8 cellular contexts compared by ENCODE assay signal in the genomic region with DNA sequence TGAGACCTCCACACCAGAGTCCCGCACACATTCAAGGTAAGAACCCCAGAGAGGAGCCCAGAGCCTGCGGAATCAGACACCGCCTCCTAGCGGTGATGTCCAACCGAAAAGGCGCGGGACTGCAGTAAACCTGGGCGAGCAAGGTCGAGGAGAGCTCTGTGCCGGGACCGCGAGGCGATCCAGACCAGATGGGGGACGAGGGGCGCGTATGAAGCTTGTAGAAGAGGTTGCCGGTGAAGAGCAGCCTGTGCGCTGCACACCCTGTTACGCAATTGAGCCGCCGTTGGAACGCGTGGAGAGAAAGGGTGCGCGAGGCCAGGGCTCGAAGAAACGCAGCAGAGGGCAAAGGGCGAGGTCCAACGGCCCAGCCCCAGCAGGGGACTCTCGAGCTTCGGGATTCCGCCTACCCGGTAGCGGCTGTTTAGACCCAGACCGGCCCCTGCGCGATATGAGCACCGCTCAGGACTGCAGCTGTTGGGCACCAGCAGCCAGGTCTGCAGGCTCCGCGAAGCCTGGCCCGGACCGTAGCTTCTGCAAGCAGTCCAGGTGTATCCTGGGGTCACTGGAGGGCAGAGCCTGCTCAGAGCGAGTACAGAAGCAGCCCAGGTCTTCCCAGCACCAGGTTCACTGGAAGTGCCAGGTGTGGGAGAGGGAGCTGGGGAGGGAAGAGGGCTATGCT.
A peak's percentile ranks its signal among the peaks of the same experiment; 100 is the strongest.
DNase-seq lines count a peak whose midpoint lies in the region; ATAC-seq, FAIRE-seq and TF ChIP-seq lines count a peak whose summit lies in the region.

No MANE protein-coding gene starts in this region.

- ATAC-seq in GM18511 (IDR thresholded peaks at IDR 0.05; ENCODE audit: unreplicated experiment) (no peak), GM19023 (IDR thresholded peaks at IDR 0.05; ENCODE audit: unreplicated experiment) (no peak)

- no peak overlapping the region for H3K27ac Mint-ChIP-seq in activated naive CD8-positive, alpha-beta T cell treated with anti-CD3 and anti-CD28 coated beads for 36 hours

- H4K20me1 ChIP-seq in keratinocyte (ENCODE audit: control insufficient read depth, extremely low read depth, insufficient read depth, low read length), result no peaks in the 10 kb centered on the region

- peak overlapping the region; percentile 62 for H3K4me3 Mint-ChIP-seq in activated naive CD8-positive, alpha-beta T cell treated with anti-CD3 and anti-CD28 coated beads for 36 hours

- peaks cover 16% of the 10 kb centered on the region for H3K4me1 Mint-ChIP-seq in activated naive CD8-positive, alpha-beta T cell treated with anti-CD3 and anti-CD28 coated beads for 36 hours

- peaks cover 2% of the 10 kb centered on the region for H3K4me1 ChIP-seq in keratinocyte (ENCODE audit: control insufficient read depth, extremely low read depth, insufficient read depth, low read length)

- no peaks in the 10 kb centered on the region for H3K9me3 ChIP-seq in keratinocyte (ENCODE audit: control insufficient read depth, low read depth, low read length)

- peak overlapping the region; percentile 58 for H3K4me2 ChIP-seq in keratinocyte (ENCODE audit: control insufficient read depth, extremely low read depth, insufficient read depth, low read depth, low read length)

- H3K4me3 ChIP-seq in keratinocyte (ENCODE audit: control insufficient read depth in 2 of 3, extremely low read depth in 1 of 3, insufficient read depth in 2 of 3, low read depth in 1 of 3, low read length in 3 of 3), result no peak overlapping the region

- H3K27me3 Mint-ChIP-seq in activated naive CD8-positive, alpha-beta T cell treated with anti-CD3 and anti-CD28 coated beads for 36 hours, result peaks cover 3% of the 10 kb centered on the region

- peak; percentile 6 for DNase-seq in NCI-H146 (lab: John Stamatoyannopoulos, UW)
- no peak for DNase-seq in NCI-H146 treated with DMSO at 0.1 percent for 48 hours (lab: John Stamatoyannopoulos, UW; ENCODE audit: unreplicated experiment)
- peak; percentile 45 for DNase-seq in activated naive CD8-positive, alpha-beta T cell treated with anti-CD3 and anti-CD28 coated beads for 36 hours
- DNase-seq in keratinocyte (ENCODE audit: low read depth, low spot score), result no peak
- DNase-seq in stimulated activated CD8-positive, alpha-beta memory T cell treated with anti-CD3 and anti-CD28 coated beads, Interleukin-2, amount 100 ng/mL, for 48 hours (ENCODE audit: low read depth in 2 of 2), result peak; percentile 7 to 13
- DNase-seq in GM19239 (ENCODE audit: insufficient read length, low spot score), result no peak

- H3K9me1 ChIP-seq in keratinocyte (ENCODE audit: control insufficient read depth, extremely low read depth, insufficient read depth, low read length), result no peaks in the 10 kb centered on the region

- no peaks in the 10 kb centered on the region for H3K36me3 ChIP-seq in keratinocyte (ENCODE audit: control insufficient read depth in 2 of 2, extremely low read depth in 1 of 2, insufficient read depth in 2 of 2, low read length in 2 of 2)

- no peak overlapping the region for H3K27ac ChIP-seq in keratinocyte (ENCODE audit: control insufficient read depth, insufficient read depth, low read length)

- no peaks in the 10 kb centered on the region for H3K9me3 Mint-ChIP-seq in activated naive CD8-positive, alpha-beta T cell treated with anti-CD3 and anti-CD28 coated beads for 36 hours

- H3K9ac ChIP-seq in keratinocyte (ENCODE audit: control insufficient read depth, extremely low read depth, insufficient read depth, low read length), result no peak overlapping the region

- H3K36me3 Mint-ChIP-seq in activated naive CD8-positive, alpha-beta T cell treated with anti-CD3 and anti-CD28 coated beads for 36 hours, result no peaks in the 10 kb centered on the region

- dilution Hi-C loops in keratinocyte (cut with MboI; ENCODE audit: extremely low pct_ligation_motif_present, low sequenced_read_pairs), result no loop called here

- peaks cover 9% of the 10 kb centered on the region for H3K27me3 ChIP-seq in keratinocyte (ENCODE audit: control insufficient read depth, extremely low read depth, insufficient read depth, low read length)

- no peaks in the 10 kb centered on the region for H3K79me2 ChIP-seq in keratinocyte (ENCODE audit: control insufficient read depth, insufficient read depth, low read length)

- peak; percentile 22 to 66 (median 57) for TF ChIP-seq CTCF in keratinocyte (optimal IDR thresholded peaks at IDR 0.05 in 1 of 3, IDR thresholded peaks at IDR 0.05 in 1 of 3, conservative IDR thresholded peaks at IDR 0.05 in 1 of 3; ENCODE audit: extremely low read depth in 1 of 3, insufficient read depth in 2 of 3, low read length in 3 of 3)

- FAIRE-seq in keratinocyte (lab: Jason Lieb, UNC) (no peak), GM19239 (lab: Jason Lieb, UNC) (no peak)

- H2AFZ ChIP-seq in keratinocyte (ENCODE audit: control insufficient read depth, low read length), result peak overlapping the region; percentile 36

Comparison
In these comparisons a context has a peak if more than half of its experiments do, and no peak if none do; other contexts are left out.
1. DNase-seq: peak in NCI-H146 (single experiment), activated naive CD8-positive, alpha-beta T cell treated with anti-CD3 and anti-CD28 coated beads for 36 hours (single experiment) and stimulated activated CD8-positive, alpha-beta memory T cell treated with anti-CD3 and anti-CD28 coated beads, Interleukin-2, amount 100 ng/mL, for 48 hours (2 of 2); none in NCI-H146 treated with DMSO at 0.1 percent for 48 hours (single experiment), keratinocyte (single experiment) and GM19239 (single experiment).